ENCODE assay signal across 28 cellular contexts in the genomic region with DNA sequence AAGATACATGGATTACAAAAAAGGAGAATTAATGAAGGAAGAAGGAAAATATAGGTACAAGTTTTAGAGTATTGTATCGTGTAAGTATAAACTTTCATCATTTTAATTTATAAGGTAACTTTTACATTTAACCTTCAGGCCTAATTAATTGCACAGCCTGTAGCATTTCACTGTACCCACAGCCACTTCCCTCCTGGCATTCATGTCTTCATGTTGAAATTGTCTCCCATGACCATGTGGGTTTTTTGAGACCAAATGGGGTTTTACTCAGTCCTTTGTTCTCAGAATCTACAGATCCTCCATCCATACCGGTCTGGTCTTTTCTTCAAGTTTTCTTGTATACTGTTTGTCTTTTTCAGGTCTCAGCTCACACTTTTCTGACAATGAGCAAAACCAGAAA.
"Had no signal": no experiment of that assay in that cellular context is flagged by ENCODE, and none has a peak within 500 bp of the region (broad histone marks: within the 10 kb centered on the region; RNA-seq: fewer than 3 reads in every experiment).

No MANE protein-coding gene starts in this region.

- H3K27me3 ChIP-seq: neutrophil, pancreas, right lobe of liver, sigmoid colon, stomach, thyroid gland, tibial nerve, upper lobe of right lung, vagina had no signal

- H3K27ac ChIP-seq: neutrophil, pancreas, psoas muscle, right lobe of liver, sigmoid colon, stomach, thoracic aorta, thyroid gland, tibial nerve, upper lobe of right lung, vagina had no signal

- H3K4me1 Mint-ChIP-seq: naive thymus-derived CD8-positive, alpha-beta T cell; nephron progenitor cell; neural crest cell had no signal

- H3K36me3 Mint-ChIP-seq: naive B cell; naive thymus-derived CD8-positive, alpha-beta T cell; natural killer cell treated with Interleukin-12 subunit alpha and Interleukin-12 subunit beta and Interleukin-15 and Interleukin-18, amount 100 ng/mL, for 72 hours; stimulated activated effector memory CD8-positive, alpha-beta T cell treated with anti-CD3 and anti-CD28 coated beads, Interleukin-12 subunit alpha, Interleukin-12 subunit beta, amount 100 ng/mL, for 72 hours; stimulated activated naive B cell treated with anti-CD40 and anti-IgM and Interleukin-4, amounts not matched to agents 10 μg/mL and 1 μg/mL and 100 μg/mL, for 72 hours; type B pancreatic cell had no signal

- FAIRE-seq: pancreas, small intestine had no signal

- H3K4me1 ChIP-seq: pancreas, psoas muscle, right lobe of liver, sigmoid colon, stomach, thyroid gland, tibial nerve, upper lobe of right lung, vagina had no signal

- H3K9me3 Mint-ChIP-seq: naive B cell; naive thymus-derived CD8-positive, alpha-beta T cell; natural killer cell treated with Interleukin-12 subunit alpha and Interleukin-12 subunit beta and Interleukin-15 and Interleukin-18, amount 100 ng/mL, for 72 hours; nephron progenitor cell; stimulated activated effector memory CD8-positive, alpha-beta T cell treated with anti-CD3 and anti-CD28 coated beads, Interleukin-12 subunit alpha, Interleukin-12 subunit beta, amount 100 ng/mL, for 72 hours; stimulated activated naive B cell treated with anti-CD40 and anti-IgM and Interleukin-4, amounts not matched to agents 10 μg/mL and 1 μg/mL and 100 μg/mL, for 72 hours; stimulated activated naive CD8-positive, alpha-beta T cell treated with anti-CD3 and anti-CD28 coated beads, Interleukin-15, Interleukin-2, amounts not matched to agents 100 ng/mL and 50 ng/mL, for 24 hours; type B pancreatic cell had no signal

- H3K27ac Mint-ChIP-seq: naive B cell; naive thymus-derived CD8-positive, alpha-beta T cell; natural killer cell treated with Interleukin-12 subunit alpha and Interleukin-12 subunit beta and Interleukin-15 and Interleukin-18, amount 100 ng/mL, for 72 hours; nephron progenitor cell; stimulated activated effector memory CD8-positive, alpha-beta T cell treated with anti-CD3 and anti-CD28 coated beads, Interleukin-12 subunit alpha, Interleukin-12 subunit beta, amount 100 ng/mL, for 72 hours; stimulated activated naive B cell treated with anti-CD40 and anti-IgM and Interleukin-4, amounts not matched to agents 10 μg/mL and 1 μg/mL and 100 μg/mL, for 72 hours; stimulated activated naive CD8-positive, alpha-beta T cell treated with anti-CD3 and anti-CD28 coated beads, Interleukin-15, Interleukin-2, amounts not matched to agents 100 ng/mL and 50 ng/mL, for 24 hours; type B pancreatic cell had no signal

- DNase-seq: naive B cell; naive thymus-derived CD8-positive, alpha-beta T cell; nephron progenitor cell; nucleus accumbens; pancreas; psoas muscle; right cardiac atrium; right lobe of liver; sigmoid colon; small intestine; stimulated activated CD4-positive, alpha-beta T cell treated with anti-CD3 and anti-CD28 coated beads, Interleukin-15, amount 100 ng/mL, for 24 hours; stimulated activated CD4-positive, alpha-beta T cell treated with anti-CD3 and anti-CD28 coated beads, Interleukin-2, amount 100 ng/mL, for 24 hours; stimulated activated CD4-positive, alpha-beta T cell treated with anti-CD3 and anti-CD28 coated beads, Interleukin-2, amount 100 ng/mL, for 48 hours; stimulated activated CD4-positive, alpha-beta T cell treated with anti-CD3 and anti-CD28 coated beads, Interleukin-4, amount 100 ng/mL, for 24 hours; stimulated activated naive B cell treated with anti-CD40 and anti-IgM and Interleukin-4, amounts not matched to agents 10 μg/mL and 1 μg/mL and 100 μg/mL, for 72 hours; stimulated activated naive CD4-positive, alpha-beta T cell treated with Interleukin-2 at 50 U/mL for 16 hours; stomach; thyroid gland; upper lobe of right lung had no signal

- H3K4me3 Mint-ChIP-seq: naive B cell; naive thymus-derived CD8-positive, alpha-beta T cell; natural killer cell treated with Interleukin-12 subunit alpha and Interleukin-12 subunit beta and Interleukin-15 and Interleukin-18, amount 100 ng/mL, for 72 hours; nephron progenitor cell; neural crest cell; stimulated activated effector memory CD8-positive, alpha-beta T cell treated with anti-CD3 and anti-CD28 coated beads, Interleukin-12 subunit alpha, Interleukin-12 subunit beta, amount 100 ng/mL, for 72 hours; stimulated activated naive B cell treated with anti-CD40 and anti-IgM and Interleukin-4, amounts not matched to agents 10 μg/mL and 1 μg/mL and 100 μg/mL, for 72 hours; stimulated activated naive CD8-positive, alpha-beta T cell treated with anti-CD3 and anti-CD28 coated beads, Interleukin-15, Interleukin-2, amounts not matched to agents 100 ng/mL and 50 ng/mL, for 24 hours; type B pancreatic cell had no signal

- H3K4me3 ChIP-seq: pancreas, psoas muscle, right lobe of liver, sigmoid colon, stomach, thoracic aorta, thyroid gland, tibial nerve, upper lobe of right lung, vagina had no signal

- H3K9me3 ChIP-seq: neutrophil, pancreas, psoas muscle, right lobe of liver, sigmoid colon, stomach, thoracic aorta, thyroid gland, upper lobe of right lung, vagina had no signal

- ATAC-seq: naive thymus-derived CD8-positive, alpha-beta T cell; natural killer cell treated with Interleukin-12 subunit alpha and Interleukin-12 subunit beta and Interleukin-15 and Interleukin-18, amount 100 ng/mL, for 72 hours; pancreas; psoas muscle; right cardiac atrium; right lobe of liver; stimulated activated effector memory CD8-positive, alpha-beta T cell treated with anti-CD3 and anti-CD28 coated beads, Interleukin-12 subunit alpha, Interleukin-12 subunit beta, amount 100 ng/mL, for 72 hours; stimulated activated naive B cell treated with anti-CD40 and anti-IgM and Interleukin-4, amounts not matched to agents 10 μg/mL and 1 μg/mL and 100 μg/mL, for 72 hours; upper lobe of right lung had no signal

- H3K36me3 ChIP-seq: neutrophil, pancreas, right lobe of liver, sigmoid colon, stomach, thoracic aorta, thyroid gland, tibial nerve, upper lobe of right lung, vagina had no signal

- H3K27me3 Mint-ChIP-seq: naive B cell; naive thymus-derived CD8-positive, alpha-beta T cell; stimulated activated naive B cell treated with anti-CD40 and anti-IgM and Interleukin-4, amounts not matched to agents 10 μg/mL and 1 μg/mL and 100 μg/mL, for 72 hours; stimulated activated naive CD8-positive, alpha-beta T cell treated with anti-CD3 and anti-CD28 coated beads, Interleukin-15, Interleukin-2, amounts not matched to agents 100 ng/mL and 50 ng/mL, for 24 hours; type B pancreatic cell had no signal
